In genomic region chr10:120180160-120180559, GRCh38 we compare ENCODE assay signal across 10 cellular contexts.
"Had no signal": no experiment of that assay in that cellular context is flagged by ENCODE, and none has a peak within 500 bp of the region (broad histone marks: within the 10 kb centered on the region; RNA-seq: fewer than 3 reads in every experiment).

No MANE protein-coding gene starts in this region.

- H3K4me3 ChIP-seq: GM23248 had no signal

- H3K27ac ChIP-seq: GM23248, HL-60, KMS-11 had no signal

- DNase-seq: GM23248, GOT3, H9, HCEC 1CT, HFFc6, KBM-7 had no signal

- ATAC-seq: HepG2 had no signal

- FAIRE-seq: H54, HepG2 had no signal
